In the genomic region with DNA sequence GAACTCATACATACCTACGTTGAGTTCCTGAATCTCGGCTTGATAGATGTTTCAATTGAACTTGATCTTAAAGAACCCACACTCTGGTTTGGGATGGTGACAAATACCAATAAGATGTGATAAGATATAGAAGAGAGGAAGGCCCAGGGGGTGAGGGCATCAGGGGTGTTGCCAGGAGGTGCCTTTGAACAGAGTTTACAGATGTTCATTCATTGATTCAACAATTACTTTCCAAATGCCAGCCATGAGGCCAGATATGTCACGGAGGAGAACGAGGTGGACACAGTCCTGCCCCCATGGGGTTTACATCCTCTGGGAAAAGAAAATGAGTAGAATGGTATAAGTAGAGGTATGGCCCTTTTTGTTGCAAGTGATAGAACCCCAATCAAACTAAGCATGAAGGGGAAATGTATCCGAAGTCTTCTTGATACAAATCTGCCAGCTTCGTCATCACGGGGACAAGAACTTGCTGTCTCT, we compare ENCODE assay signal across 1 cellular context.
TF ChIP-seq lines count a peak whose summit lies in the region.

No MANE protein-coding gene starts in this region.

TF ChIP-seq in A549, 52 proteins besides CTCF, POLR2A, EP300 and RAD21:
- no peak for TF ChIP-seq NFE2L2 (conservative IDR thresholded peaks at IDR 0.05; ENCODE audit: low read length)
- TF ChIP-seq RFX5 (IDR thresholded peaks at IDR 0.05): no peak
- no peak for TF ChIP-seq HOXA7 (CRISPR knock-in tag; IDR thresholded peaks at IDR 0.05)
- TF ChIP-seq MAFK (IDR thresholded peaks at IDR 0.05; ENCODE audit: partially characterized antibody): no peak
- no peak for TF ChIP-seq FOSB (CRISPR knock-in tag; IDR thresholded peaks at IDR 0.05)
